17 cellular contexts compared by ENCODE assay signal in genomic region chr2:8452296-8452695, GRCh38.
"Had no signal": no experiment of that assay in that cellular context is flagged by ENCODE, and none has a peak within 500 bp of the region (broad histone marks: within the 10 kb centered on the region; RNA-seq: fewer than 3 reads in every experiment).

No MANE protein-coding gene starts in this region.

- H3K4me2 ChIP-seq: hepatocyte had no signal

- H3K36me3 Mint-ChIP-seq: stimulated activated naive B cell treated with anti-CD40 and anti-IgM and Interleukin-4, amounts not matched to agents 10 μg/mL and 1 μg/mL and 100 μg/mL, for 72 hours had no signal

- H3K27ac ChIP-seq: hepatocyte, ovary, testis, tibial nerve, vagina had no signal

- H2AFZ ChIP-seq: hepatocyte had no signal

- H3K4me3 ChIP-seq: hepatocyte, ovary, testis, tibial nerve, upper lobe of right lung, vagina had no signal

- H3K36me3 ChIP-seq: ovary, tibial nerve, upper lobe of right lung, vagina had no signal

- ATAC-seq: naive thymus-derived CD4-positive, alpha-beta T cell; right cardiac atrium; stimulated activated naive B cell treated with anti-CD40 and anti-IgM and Interleukin-4, amounts not matched to agents 10 μg/mL and 1 μg/mL and 100 μg/mL, for 72 hours; stimulated activated naive CD8-positive, alpha-beta T cell treated with anti-CD3 and anti-CD28 coated beads, Interleukin-15, amount 100 ng/mL, for 72 hours; upper lobe of right lung had no signal

- H3K4me3 Mint-ChIP-seq: naive thymus-derived CD4-positive, alpha-beta T cell; neural crest cell; stimulated activated naive B cell treated with anti-CD40 and anti-IgM and Interleukin-4, amounts not matched to agents 10 μg/mL and 1 μg/mL and 100 μg/mL, for 72 hours; stimulated activated naive CD8-positive, alpha-beta T cell treated with anti-CD3 and anti-CD28 coated beads, Interleukin-15, amount 100 ng/mL, for 72 hours had no signal

- H3K79me2 ChIP-seq: hepatocyte had no signal

- H3K27ac Mint-ChIP-seq: naive thymus-derived CD4-positive, alpha-beta T cell; stimulated activated naive CD8-positive, alpha-beta T cell treated with anti-CD3 and anti-CD28 coated beads, Interleukin-15, amount 100 ng/mL, for 72 hours had no signal

- H3K27me3 ChIP-seq: hepatocyte, ovary, testis, upper lobe of right lung, vagina had no signal

- H3K4me1 ChIP-seq: testis, vagina had no signal

- DNase-seq: dermis blood vessel endothelial cell; effector CD4-positive, alpha-beta T cell; foreskin melanocyte; mesendoderm; naive thymus-derived CD4-positive, alpha-beta T cell; nucleus accumbens; ovary; right cardiac atrium; stimulated activated CD4-positive, alpha-beta T cell treated with anti-CD3 and anti-CD28 coated beads, Interleukin-4, amount 100 ng/mL, for 1 hour; stimulated activated naive B cell treated with anti-CD40 and anti-IgM and Interleukin-4, amounts not matched to agents 10 μg/mL and 1 μg/mL and 100 μg/mL, for 72 hours; testis; upper lobe of right lung had no signal

- H3K9me3 ChIP-seq: ovary, testis, tibial nerve, upper lobe of right lung, vagina had no signal
